Comparison of ENCODE assay signal across 18 cellular contexts in the genomic region with DNA sequence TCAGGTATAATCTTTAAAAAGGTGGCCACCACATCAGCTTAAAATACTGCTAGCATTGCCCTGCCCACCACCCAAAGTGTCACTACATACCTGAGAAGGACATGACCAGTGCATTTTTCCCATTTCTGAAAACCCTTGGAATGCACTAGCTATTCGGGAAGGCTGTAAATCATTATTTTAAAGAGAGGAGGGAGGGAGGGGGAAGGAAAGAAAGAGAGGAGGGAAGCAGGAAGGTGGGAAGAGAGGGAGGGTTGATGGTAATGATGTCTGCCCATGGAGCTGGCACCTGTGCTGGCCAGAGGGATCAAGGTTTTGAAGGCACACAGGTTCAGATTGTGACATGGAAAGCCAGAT.
"Had no signal": no experiment of that assay in that cellular context is flagged by ENCODE, and none has a peak within 500 bp of the region (broad histone marks: within the 10 kb centered on the region; RNA-seq: fewer than 3 reads in every experiment).

No MANE protein-coding gene starts in this region.

- H3K27ac ChIP-seq: breast epithelium, foreskin keratinocyte, ovary, thoracic aorta, uterus had no signal

- H3K27me3 ChIP-seq: breast epithelium, foreskin keratinocyte, ovary, uterus had no signal

- H3K4me3 ChIP-seq: breast epithelium, mucosa of descending colon, ovary, thoracic aorta, uterus had no signal

- H3K4me1 ChIP-seq: breast epithelium, uterus had no signal

- H3K36me3 ChIP-seq: breast epithelium, ovary, thoracic aorta, uterus had no signal

- H3K4me3 Mint-ChIP-seq: activated naive CD8-positive, alpha-beta T cell treated with anti-CD3 and anti-CD28 coated beads, Interleukin-2, amount 10 ng/mL, durations not matched to agents 7 days and 5 days; dendritic cell treated with granulocyte-macrophage colony-stimulating factor and Interleukin-4, amounts not matched to agents 40 ng/mL and 50 ng/mL, for 4 days; naive thymus-derived CD4-positive, alpha-beta T cell had no signal

- H3K9me3 Mint-ChIP-seq: dendritic cell treated with granulocyte-macrophage colony-stimulating factor and Interleukin-4, amounts not matched to agents 40 ng/mL and 50 ng/mL, for 4 days had no signal

- H3K27me3 Mint-ChIP-seq: activated naive CD8-positive, alpha-beta T cell treated with anti-CD3 and anti-CD28 coated beads, Interleukin-2, amount 10 ng/mL, durations not matched to agents 7 days and 5 days; dendritic cell treated with granulocyte-macrophage colony-stimulating factor and Interleukin-4, amounts not matched to agents 40 ng/mL and 50 ng/mL, for 4 days; naive thymus-derived CD4-positive, alpha-beta T cell had no signal

- ATAC-seq: activated CD4-positive, CD25-positive, alpha-beta regulatory T cell treated with anti-CD3 and anti-CD28 coated beads, Interleukin-2, amount 50 U/mL, for 24 hours; mucosa of descending colon; naive thymus-derived CD4-positive, alpha-beta T cell had no signal

- H3K27ac Mint-ChIP-seq: activated naive CD8-positive, alpha-beta T cell treated with anti-CD3 and anti-CD28 coated beads, Interleukin-2, amount 10 ng/mL, durations not matched to agents 7 days and 5 days; dendritic cell treated with granulocyte-macrophage colony-stimulating factor and Interleukin-4, amounts not matched to agents 40 ng/mL and 50 ng/mL, for 4 days had no signal

- DNase-seq: activated CD4-positive, alpha-beta T cell treated with anti-CD3 and anti-CD28 coated beads, Interleukin-2, amount 50 U/mL, for 1 hour; activated CD8-positive, alpha-beta memory T cell treated with anti-CD3 and anti-CD28 coated beads for 24 hours; activated gamma-delta T cell treated with Interleukin-2 at 50 U/mL for 16 hours; activated naive CD8-positive, alpha-beta T cell treated with anti-CD3 and anti-CD28 coated beads, Interleukin-2, amount 10 ng/mL, durations not matched to agents 7 days and 5 days; anterior cingulate cortex; cerebellar nuclear complex; effector memory CD4-positive, alpha-beta T cell; mucosa of descending colon; naive thymus-derived CD4-positive, alpha-beta T cell; ovary; stimulated activated CD4-positive, alpha-beta T cell treated with anti-CD3 and anti-CD28 coated beads, Interleukin-1b, Interleukin-23, amount 100 ng/mL, for 48 hours; T-helper 9 cell; uterus had no signal

- H3K9me3 ChIP-seq: breast epithelium, mucosa of descending colon, ovary, thoracic aorta, uterus had no signal
